Comparison of ENCODE assay signal across 8 cellular contexts in the genomic region with DNA sequence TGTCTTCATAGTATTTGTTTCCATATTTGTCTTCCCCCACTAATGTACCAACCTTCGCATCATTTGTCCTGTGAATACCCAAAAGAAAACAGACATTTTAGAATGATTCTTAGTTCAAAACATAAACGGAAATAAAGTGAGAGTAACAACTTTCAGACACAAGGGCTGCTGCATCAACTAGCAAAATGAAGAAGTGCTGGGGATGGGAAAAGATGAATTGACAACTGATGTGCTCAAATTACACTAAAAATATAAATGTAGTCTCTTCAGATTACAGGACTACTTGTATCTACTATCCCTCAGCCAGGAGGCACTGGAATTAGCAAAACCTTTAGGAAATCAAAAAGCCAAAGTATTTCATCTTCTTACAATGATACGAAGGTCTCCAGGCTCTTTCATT. TPM values are rescaled to one million over a fixed set of nuclear protein-coding genes. Genes with fewer than 3 reads are reported as not detected.
DNase-seq lines count a peak whose midpoint lies in the region; ATAC-seq and TF ChIP-seq lines count a peak whose summit lies in the region.

No MANE protein-coding gene starts in this region.

- POLR2A ChIA-PET in T-cell (lab: Charles Lee): interaction anchor here (1.2 to 1.4 kb wide), 2 partner anchors 13 to 215 kb away, joined by 3 to 19 read pairs; partner anchors contain the start of genes FGD6 (in 1 of the 2) and VEZT (in 1 of the 2)

- DNase-seq in H7 (peak; percentile 15), T-cell (no peak), foreskin keratinocyte (no peak), COLO668 (lab: John Stamatoyannopoulos, UW; ENCODE audit: unreplicated experiment) (no peak), KBM-7 (no peak)

- no peaks in the 10 kb centered on the region for H3K27me3 Mint-ChIP-seq in T-cell

- H3K27ac ChIP-seq in foreskin keratinocyte (peak overlapping the region; percentile 88), skeletal muscle tissue (ENCODE audit: low read depth, low read length) (peak overlapping the region; percentile 78)

- peaks cover 65 to 73% (median 72%) of the 10 kb centered on the region in 3 donors for H3K4me1 Mint-ChIP-seq in T-cell

- H3K9me3 Mint-ChIP-seq in T-cell: peaks cover 7 to 10% (median 8%) of the 10 kb centered on the region in 3 donors

- H3K4me3 ChIP-seq in H7 (ENCODE audit: insufficient read depth, low read depth, low read length): peak overlapping the region; percentile 91
- peak overlapping the region; percentile 92 to 99 (median 96) for H3K4me3 ChIP-seq in skeletal muscle tissue (ENCODE audit: low read length in 3 of 3)

- no peaks in the 10 kb centered on the region for H3K27me3 ChIP-seq in H7 (ENCODE audit: control insufficient read depth, insufficient read depth, low read length)
- H3K27me3 ChIP-seq in foreskin keratinocyte: no peaks in the 10 kb centered on the region
- H3K27me3 ChIP-seq in skeletal muscle tissue (ENCODE audit: control insufficient read depth in 3 of 3, insufficient read depth in 3 of 3, low read length in 3 of 3): no peaks in the 10 kb centered on the region

- H3K4me3 Mint-ChIP-seq in T-cell: peak overlapping the region; percentile 87 to 95 (median 91)

- peak overlapping the region; percentile 93 to 94 for H3K27ac Mint-ChIP-seq in T-cell

- H3K36me3 Mint-ChIP-seq in T-cell: peaks cover 31% of the 10 kb centered on the region

- TF ChIP-seq CTCF in foreskin keratinocyte (conservative IDR thresholded peaks at IDR 0.05): no peak

- CTCF ChIA-PET in T-cell (lab: Charles Lee): interaction anchor here (1.3 kb wide), 2 partner anchors 14 to 70 kb away, joined by 4 read pairs; partner anchors contain the start of gene NR2C1 (in 1 of the 2)

- H3K9me3 ChIP-seq in skeletal muscle tissue (ENCODE audit: control insufficient read depth in 3 of 3, low read length in 3 of 3): no peaks in the 10 kb centered on the region

- H3K36me3 ChIP-seq in H7 (replicated peaks; ENCODE audit: control insufficient read depth, insufficient read depth, low read length) (0 out of 2 replicates have a peak, but pooled peaks cover 1% of the 10 kb centered on the region), skeletal muscle tissue (ENCODE audit: control insufficient read depth in 3 of 3, insufficient read depth in 3 of 3, low read length in 3 of 3) (peaks cover 4 to 5% (median 5%) of the 10 kb centered on the region in 3 donors)

- in situ Hi-C loops in KBM-7 (cut with MboI; ENCODE audit: low pct_unique_long_range_greater_than_20kb, low sequenced_read_pairs): no loop called here

- H3K4me1 ChIP-seq in foreskin keratinocyte: peaks cover 10% of the 10 kb centered on the region
- H3K4me1 ChIP-seq in skeletal muscle tissue (ENCODE audit: control insufficient read depth in 3 of 3, insufficient read depth in 3 of 3, low read length in 3 of 3): peaks cover 0 to 10% (median 8%) of the 10 kb centered on the region in 3 donors

- H3K9ac ChIP-seq in skeletal muscle tissue (ENCODE audit: low read depth in 1 of 3, low read length in 3 of 3): peak overlapping the region; percentile 91 to 94 (median 94)

- no peak for ATAC-seq in T-cell (replicated peaks in 1 of 4)
- no peak for ATAC-seq in foreskin keratinocyte
- no peak for ATAC-seq in GM21529 (IDR thresholded peaks at IDR 0.05; ENCODE audit: unreplicated experiment)
- no peak for ATAC-seq in GM18873 (IDR thresholded peaks at IDR 0.05; ENCODE audit: low FRiP score, unreplicated experiment)

RNA-seq across cellular contexts. Expression of gene NDUFA12, which starts 0.7 kb away (rescaled TPM):
- 89.0 and 119 TPM in 2 replicates for total RNA-seq in H7 (2014; rRNA removed; shearing (Covaris generic))
- total RNA-seq in T-cell: 100 to 1,000 TPM in 2 of 5 donors, 10 to 100 TPM in 3; 56.2 to 120 (median 67.6) TPM
- total RNA-seq in foreskin keratinocyte: 181 and 189 TPM in 2 replicates
- 239 and 240 TPM in 2 replicates for polyA plus RNA-seq in foreskin keratinocyte
- total RNA-seq in skeletal muscle tissue: 105 TPM
